In genomic region chr22:43923631-43924548, GRCh38 we compare ENCODE assay signal across 8 cellular contexts. TPM values are rescaled to one million over a fixed set of nuclear protein-coding genes. Genes with fewer than 3 reads are reported as not detected.
DNase-seq lines count a peak whose midpoint lies in the region; ATAC-seq and TF ChIP-seq lines count a peak whose summit lies in the region.

A gene with protein sequence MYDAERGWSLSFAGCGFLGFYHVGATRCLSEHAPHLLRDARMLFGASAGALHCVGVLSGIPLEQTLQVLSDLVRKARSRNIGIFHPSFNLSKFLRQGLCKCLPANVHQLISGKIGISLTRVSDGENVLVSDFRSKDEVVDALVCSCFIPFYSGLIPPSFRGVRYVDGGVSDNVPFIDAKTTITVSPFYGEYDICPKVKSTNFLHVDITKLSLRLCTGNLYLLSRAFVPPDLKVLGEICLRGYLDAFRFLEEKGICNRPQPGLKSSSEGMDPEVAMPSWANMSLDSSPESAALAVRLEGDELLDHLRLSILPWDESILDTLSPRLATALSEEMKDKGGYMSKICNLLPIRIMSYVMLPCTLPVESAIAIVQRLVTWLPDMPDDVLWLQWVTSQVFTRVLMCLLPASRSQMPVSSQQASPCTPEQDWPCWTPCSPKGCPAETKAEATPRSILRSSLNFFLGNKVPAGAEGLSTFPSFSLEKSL (plus strand): TSS chr22:43923805. CDS start chr22:43923912, 107 bp downstream.

- ATAC-seq in GM21360 (IDR thresholded peaks at IDR 0.05; ENCODE audit: unreplicated experiment) (no peak), GM21576 (IDR thresholded peaks at IDR 0.05; ENCODE audit: unreplicated experiment) (no peak)

- peak; percentile 11 for TF ChIP-seq CTCF in cardiac fibroblast (IDR thresholded peaks at IDR 0.05; ENCODE audit: low read depth, low read length)

- no peaks in the 10 kb centered on the region for H3K36me3 Mint-ChIP-seq in immature natural killer cell

- H3K4me3 ChIP-seq in cardiac fibroblast (replicated peaks in 1 of 2; ENCODE audit: low read depth in 2 of 2, low read length in 2 of 2) (peak within 1 kb of the TSS; percentile 74 to 83), skin epidermis (peak within 1 kb of the TSS; percentile 42 to 60 (median 50))

- H3K27me3 Mint-ChIP-seq in immature natural killer cell (ENCODE audit: low read depth in 3 of 3), result peaks cover 5 to 18% (median 8%) of the 10 kb centered on the region in 3 donors

- peak; percentile 92 for DNase-seq in NCI-H2196 (lab: John Stamatoyannopoulos, UW; ENCODE audit: unreplicated experiment)
- peak; percentile 31 for DNase-seq in activated CD4-positive, CD25-positive, alpha-beta regulatory T cell treated with anti-CD3 and anti-CD28 coated beads, Interleukin-2, amount 50 U/mL, for 16 hours (ENCODE audit: low read depth, low spot score)
- DNase-seq in cardiac fibroblast (ENCODE audit: low read depth in 2 of 2), result peak; percentile 80 to 91
- peak; percentile 76 to 78 (median 78) for DNase-seq in immature natural killer cell

- H3K27ac ChIP-seq in skin epidermis, result peak within 1 kb of the TSS in 15 of 21 experiments; percentile 39 to 71 (median 50)

- H3K4me1 Mint-ChIP-seq in immature natural killer cell, result peaks cover 5 to 7% of the 10 kb centered on the region in 2 donors

- peak within 1 kb of the TSS in 5 of 6 donors; percentile 68 to 92 (median 76) for H3K27ac Mint-ChIP-seq in immature natural killer cell

- peak within 1 kb of the TSS; percentile 87 to 91 (median 89) for H3K4me3 Mint-ChIP-seq in immature natural killer cell

- peak; percentile 15 for TF ChIP-seq POLR2A in GM18526 (IDR thresholded peaks at IDR 0.05; ENCODE audit: extremely low read depth, insufficient read length)

- no peaks in the 10 kb centered on the region for H3K9me3 Mint-ChIP-seq in immature natural killer cell

RNA-seq across cellular contexts. Expression of the gene that starts here (rescaled TPM):
- polyA plus RNA-seq in immature natural killer cell, result not detected

Comparison
In these comparisons a context has a peak if more than half of its experiments do, and no peak if none do; other contexts are left out.
1. Peak in DNase-seq in immature natural killer cell; RNA of the gene not detected or under 1 TPM.
2. DNase-seq: peak in every context shown above with its lines; median percentile 92 in NCI-H2196; 86 in cardiac fibroblast; 78 in immature natural killer cell; 31 in activated CD4-positive, CD25-positive, alpha-beta regulatory T cell treated with anti-CD3 and anti-CD28 coated beads, Interleukin-2, amount 50 U/mL, for 16 hours.